ENCODE assay signal across 1 cellular context in genomic region chr2:68849579-68850030, GRCh38.
TF ChIP-seq lines count a peak whose summit lies in the region.

No MANE protein-coding gene starts in this region.

TF ChIP-seq in K562, 482 proteins besides CTCF, POLR2A, EP300 and RAD21 (continued from another document and continues in another):
- TF ChIP-seq, protein P1, sequence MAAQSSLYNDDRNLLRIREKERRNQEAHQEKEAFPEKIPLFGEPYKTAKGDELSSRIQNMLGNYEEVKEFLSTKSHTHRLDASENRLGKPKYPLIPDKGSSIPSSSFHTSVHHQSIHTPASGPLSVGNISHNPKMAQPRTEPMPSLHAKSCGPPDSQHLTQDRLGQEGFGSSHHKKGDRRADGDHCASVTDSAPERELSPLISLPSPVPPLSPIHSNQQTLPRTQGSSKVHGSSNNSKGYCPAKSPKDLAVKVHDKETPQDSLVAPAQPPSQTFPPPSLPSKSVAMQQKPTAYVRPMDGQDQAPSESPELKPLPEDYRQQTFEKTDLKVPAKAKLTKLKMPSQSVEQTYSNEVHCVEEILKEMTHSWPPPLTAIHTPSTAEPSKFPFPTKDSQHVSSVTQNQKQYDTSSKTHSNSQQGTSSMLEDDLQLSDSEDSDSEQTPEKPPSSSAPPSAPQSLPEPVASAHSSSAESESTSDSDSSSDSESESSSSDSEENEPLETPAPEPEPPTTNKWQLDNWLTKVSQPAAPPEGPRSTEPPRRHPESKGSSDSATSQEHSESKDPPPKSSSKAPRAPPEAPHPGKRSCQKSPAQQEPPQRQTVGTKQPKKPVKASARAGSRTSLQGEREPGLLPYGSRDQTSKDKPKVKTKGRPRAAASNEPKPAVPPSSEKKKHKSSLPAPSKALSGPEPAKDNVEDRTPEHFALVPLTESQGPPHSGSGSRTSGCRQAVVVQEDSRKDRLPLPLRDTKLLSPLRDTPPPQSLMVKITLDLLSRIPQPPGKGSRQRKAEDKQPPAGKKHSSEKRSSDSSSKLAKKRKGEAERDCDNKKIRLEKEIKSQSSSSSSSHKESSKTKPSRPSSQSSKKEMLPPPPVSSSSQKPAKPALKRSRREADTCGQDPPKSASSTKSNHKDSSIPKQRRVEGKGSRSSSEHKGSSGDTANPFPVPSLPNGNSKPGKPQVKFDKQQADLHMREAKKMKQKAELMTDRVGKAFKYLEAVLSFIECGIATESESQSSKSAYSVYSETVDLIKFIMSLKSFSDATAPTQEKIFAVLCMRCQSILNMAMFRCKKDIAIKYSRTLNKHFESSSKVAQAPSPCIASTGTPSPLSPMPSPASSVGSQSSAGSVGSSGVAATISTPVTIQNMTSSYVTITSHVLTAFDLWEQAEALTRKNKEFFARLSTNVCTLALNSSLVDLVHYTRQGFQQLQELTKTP (IDR thresholded peaks at IDR 0.05; ENCODE audit: low read depth in 1 of 2, partially characterized antibody in 2 of 2), result peak; percentile 16 to 25
- TF ChIP-seq, protein P2, sequence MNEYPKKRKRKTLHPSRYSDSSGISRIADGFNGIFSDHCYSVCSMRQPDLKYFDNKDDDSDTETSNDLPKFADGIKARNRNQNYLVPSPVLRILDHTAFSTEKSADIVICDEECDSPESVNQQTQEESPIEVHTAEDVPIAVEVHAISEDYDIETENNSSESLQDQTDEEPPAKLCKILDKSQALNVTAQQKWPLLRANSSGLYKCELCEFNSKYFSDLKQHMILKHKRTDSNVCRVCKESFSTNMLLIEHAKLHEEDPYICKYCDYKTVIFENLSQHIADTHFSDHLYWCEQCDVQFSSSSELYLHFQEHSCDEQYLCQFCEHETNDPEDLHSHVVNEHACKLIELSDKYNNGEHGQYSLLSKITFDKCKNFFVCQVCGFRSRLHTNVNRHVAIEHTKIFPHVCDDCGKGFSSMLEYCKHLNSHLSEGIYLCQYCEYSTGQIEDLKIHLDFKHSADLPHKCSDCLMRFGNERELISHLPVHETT (CRISPR knock-in tag; conservative IDR thresholded peaks at IDR 0.05 in 1 of 2, IDR thresholded peaks at IDR 0.05 in 1 of 2), result no peak
- no peak for TF ChIP-seq PURB (CRISPR knock-in tag; IDR thresholded peaks at IDR 0.05; ENCODE audit: low read depth)
- no peak for TF ChIP-seq SMAD1 (IDR thresholded peaks at IDR 0.05; ENCODE audit: low read depth, low read length, partially characterized antibody)
- TF ChIP-seq ID3 (CRISPR knock-in tag; IDR thresholded peaks at IDR 0.05), result no peak
- TF ChIP-seq ID3 (tag; IDR thresholded peaks at IDR 0.05), result no peak
- TF ChIP-seq HNRNPL (IDR thresholded peaks at IDR 0.05; ENCODE audit: low read depth, low read length), result no peak
- 0 out of 2 replicates have a peak, but pooled peaks have one; percentile 3 for TF ChIP-seq ILK (tag; IDR thresholded peaks at IDR 0.05; ENCODE audit: borderline replicate concordance, low read depth)
- no peak for TF ChIP-seq TAF1 (IDR thresholded peaks at IDR 0.05; ENCODE audit: control insufficient read depth, extremely low read depth, insufficient read depth, low read length, severe bottlenecking)
- no peak for TF ChIP-seq HOXB6 (CRISPR knock-in tag; IDR thresholded peaks at IDR 0.05; ENCODE audit: borderline replicate concordance)
- TF ChIP-seq FOXK2 (conservative IDR thresholded peaks at IDR 0.05 in 1 of 2, IDR thresholded peaks at IDR 0.05 in 1 of 2; ENCODE audit: low read depth in 2 of 2), result peak in 1 of 2 experiments; percentile 37; a peak in 1 of 4 replicates
- TF ChIP-seq ATF1 (CRISPR knock-in tag; IDR thresholded peaks at IDR 0.05), result no peak
- peak; percentile 67; the same call in 1 of the 2 replicates for TF ChIP-seq ATF1 (tag; IDR thresholded peaks at IDR 0.05)
- TF ChIP-seq, protein P3, sequence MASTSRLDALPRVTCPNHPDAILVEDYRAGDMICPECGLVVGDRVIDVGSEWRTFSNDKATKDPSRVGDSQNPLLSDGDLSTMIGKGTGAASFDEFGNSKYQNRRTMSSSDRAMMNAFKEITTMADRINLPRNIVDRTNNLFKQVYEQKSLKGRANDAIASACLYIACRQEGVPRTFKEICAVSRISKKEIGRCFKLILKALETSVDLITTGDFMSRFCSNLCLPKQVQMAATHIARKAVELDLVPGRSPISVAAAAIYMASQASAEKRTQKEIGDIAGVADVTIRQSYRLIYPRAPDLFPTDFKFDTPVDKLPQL (IDR thresholded peaks at IDR 0.05; ENCODE audit: extremely low read depth, insufficient read length), result no peak
- TF ChIP-seq, protein P4, sequence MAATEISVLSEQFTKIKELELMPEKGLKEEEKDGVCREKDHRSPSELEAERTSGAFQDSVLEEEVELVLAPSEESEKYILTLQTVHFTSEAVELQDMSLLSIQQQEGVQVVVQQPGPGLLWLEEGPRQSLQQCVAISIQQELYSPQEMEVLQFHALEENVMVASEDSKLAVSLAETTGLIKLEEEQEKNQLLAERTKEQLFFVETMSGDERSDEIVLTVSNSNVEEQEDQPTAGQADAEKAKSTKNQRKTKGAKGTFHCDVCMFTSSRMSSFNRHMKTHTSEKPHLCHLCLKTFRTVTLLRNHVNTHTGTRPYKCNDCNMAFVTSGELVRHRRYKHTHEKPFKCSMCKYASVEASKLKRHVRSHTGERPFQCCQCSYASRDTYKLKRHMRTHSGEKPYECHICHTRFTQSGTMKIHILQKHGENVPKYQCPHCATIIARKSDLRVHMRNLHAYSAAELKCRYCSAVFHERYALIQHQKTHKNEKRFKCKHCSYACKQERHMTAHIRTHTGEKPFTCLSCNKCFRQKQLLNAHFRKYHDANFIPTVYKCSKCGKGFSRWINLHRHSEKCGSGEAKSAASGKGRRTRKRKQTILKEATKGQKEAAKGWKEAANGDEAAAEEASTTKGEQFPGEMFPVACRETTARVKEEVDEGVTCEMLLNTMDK (IDR thresholded peaks at IDR 0.05; ENCODE audit: borderline replicate concordance, insufficient read depth, low read depth, low read length, poor library complexity, severe bottlenecking), result no peak
- no peak for TF ChIP-seq ZNF140 (CRISPR knock-in tag; IDR thresholded peaks at IDR 0.05)
- no peak for TF ChIP-seq HMG20A (CRISPR knock-in tag; conservative IDR thresholded peaks at IDR 0.05)
- TF ChIP-seq MAFK (IDR thresholded peaks at IDR 0.05; ENCODE audit: low read length), result no peak
- TF ChIP-seq RCOR1 (IDR thresholded peaks at IDR 0.05; ENCODE audit: borderline replicate concordance in 1 of 2, low read depth in 2 of 2, low read length in 2 of 2), result peak in 1 of 2 experiments; percentile 87; a peak in 2 of 4 replicates
- TF ChIP-seq ZNF830 (CRISPR knock-in tag; IDR thresholded peaks at IDR 0.05), result no peak
- TF ChIP-seq RBM25 (IDR thresholded peaks at IDR 0.05; ENCODE audit: low read depth, low read length, severe bottlenecking), result no peak
- no peak for TF ChIP-seq ZBED1 (IDR thresholded peaks at IDR 0.05)
- peak; percentile 87; the same call in 1 of the 2 replicates for TF ChIP-seq BACH1 (tag; IDR thresholded peaks at IDR 0.05)
- TF ChIP-seq ZBTB9 (CRISPR knock-in tag; IDR thresholded peaks at IDR 0.05), result no peak
- TF ChIP-seq CHD7 (IDR thresholded peaks at IDR 0.05; ENCODE audit: low read depth, low read length), result no peak
- TF ChIP-seq ETV5 (CRISPR knock-in tag; IDR thresholded peaks at IDR 0.05; ENCODE audit: low read depth), result peak; percentile 98
- TF ChIP-seq FUS (optimal IDR thresholded peaks at IDR 0.05; ENCODE audit: low read depth, low read length), result no peak
- TF ChIP-seq TBP (optimal IDR thresholded peaks at IDR 0.05; ENCODE audit: low read depth, low read length), result peak; percentile 37
- no peak for TF ChIP-seq KAT8 (IDR thresholded peaks at IDR 0.05; ENCODE audit: low read depth)
- TF ChIP-seq BRCA1 (IDR thresholded peaks at IDR 0.05), result no peak
- TF ChIP-seq BRCA1 (CRISPR knock-in tag; IDR thresholded peaks at IDR 0.05), result no peak
- TF ChIP-seq JUN (IDR thresholded peaks at IDR 0.05; ENCODE audit: borderline replicate concordance, low read depth, low read length), result peak; percentile 96
- peak; percentile 74; the same call in 1 of the 2 replicates for TF ChIP-seq JUN (CRISPR knock-in tag; IDR thresholded peaks at IDR 0.05; ENCODE audit: borderline replicate concordance)
- TF ChIP-seq, protein P5, sequence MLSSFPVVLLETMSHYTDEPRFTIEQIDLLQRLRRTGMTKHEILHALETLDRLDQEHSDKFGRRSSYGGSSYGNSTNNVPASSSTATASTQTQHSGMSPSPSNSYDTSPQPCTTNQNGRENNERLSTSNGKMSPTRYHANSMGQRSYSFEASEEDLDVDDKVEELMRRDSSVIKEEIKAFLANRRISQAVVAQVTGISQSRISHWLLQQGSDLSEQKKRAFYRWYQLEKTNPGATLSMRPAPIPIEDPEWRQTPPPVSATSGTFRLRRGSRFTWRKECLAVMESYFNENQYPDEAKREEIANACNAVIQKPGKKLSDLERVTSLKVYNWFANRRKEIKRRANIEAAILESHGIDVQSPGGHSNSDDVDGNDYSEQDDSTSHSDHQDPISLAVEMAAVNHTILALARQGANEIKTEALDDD (IDR thresholded peaks at IDR 0.05), result no peak
